13 cellular contexts compared by ENCODE assay signal in genomic region chr18:39946623-39947061, GRCh38.
DNase-seq lines count a peak whose midpoint lies in the region; ATAC-seq, FAIRE-seq and TF ChIP-seq lines count a peak whose summit lies in the region.
"Had no signal": no experiment of that assay in that cellular context is flagged by ENCODE, and none has a peak within 500 bp of the region (broad histone marks: within the 10 kb centered on the region; RNA-seq: fewer than 3 reads in every experiment).

No MANE protein-coding gene starts in this region.

- ATAC-seq in HG02938 (IDR thresholded peaks at IDR 0.05; ENCODE audit: unreplicated experiment): no peak

- no peak overlapping the region for H3K4me3 ChIP-seq in astrocyte of the cerebellum (ENCODE audit: low read depth, low read length)
- H3K4me3 ChIP-seq: SK-N-MC had no signal

- in situ Hi-C loops in astrocyte of the cerebellum (cut with HindIII; ENCODE audit: low sequenced_read_pairs): no loop called here

- DNase-seq in A172 (ENCODE audit: low spot score) (peak; percentile 81), HS-27A (ENCODE audit: low read depth) (peak; percentile 1), astrocyte of the cerebellum (ENCODE audit: low read depth) (peak; percentile 68), HuH-7 (ENCODE audit: low spot score) (no peak), GM19238 (ENCODE audit: insufficient read length, low spot score) (no peak)
- DNase-seq in activated naive CD4-positive, alpha-beta T cell treated with Interleukin-2 at 50 U/mL for 16 hours: no peak
- DNase-seq: effector memory CD4-positive, alpha-beta T cell; midbrain; NCI-H1048 had no signal

- peak; percentile 98 for FAIRE-seq in islet of Langerhans (lab: Jason Lieb, UNC)
- FAIRE-seq: GM18507 had no signal

- no peak for TF ChIP-seq CTCF in astrocyte of the cerebellum (IDR thresholded peaks at IDR 0.05; ENCODE audit: low read depth, low read length, missing control alignments)

Comparison
In these comparisons a context has a peak if more than half of its experiments do, and no peak if none do; other contexts are left out.
1. DNase-seq: peak in A172 (single experiment), HS-27A (single experiment) and astrocyte of the cerebellum (single experiment); none in activated naive CD4-positive, alpha-beta T cell treated with Interleukin-2 at 50 U/mL for 16 hours (single experiment), HuH-7 (single experiment) and GM19238 (single experiment).